ENCODE assay signal across 2 cellular contexts in the genomic region with DNA sequence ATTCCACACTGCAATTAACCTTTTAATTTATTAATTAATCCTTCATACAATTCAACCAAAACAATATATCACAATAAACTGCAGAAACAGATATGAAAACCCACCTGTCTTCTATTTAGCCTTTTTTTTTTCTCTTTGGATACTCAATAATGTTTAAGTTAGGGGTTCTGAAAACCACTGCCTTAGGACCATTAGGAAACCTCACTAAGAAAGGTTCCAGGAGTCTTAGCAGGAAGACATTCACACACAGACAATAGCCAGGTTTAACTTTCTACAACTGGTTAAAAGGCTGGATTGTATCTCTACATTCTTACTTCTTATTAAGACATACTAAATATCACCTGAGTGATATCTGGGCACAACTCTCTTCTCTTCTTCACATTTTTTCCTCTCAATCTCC.
TF ChIP-seq lines count a peak whose summit lies in the region.

No MANE protein-coding gene starts in this region.

TF ChIP-seq in HepG2, 621 proteins besides CTCF, POLR2A, EP300 and RAD21 (continued from another document):
- TF ChIP-seq, protein P1, sequence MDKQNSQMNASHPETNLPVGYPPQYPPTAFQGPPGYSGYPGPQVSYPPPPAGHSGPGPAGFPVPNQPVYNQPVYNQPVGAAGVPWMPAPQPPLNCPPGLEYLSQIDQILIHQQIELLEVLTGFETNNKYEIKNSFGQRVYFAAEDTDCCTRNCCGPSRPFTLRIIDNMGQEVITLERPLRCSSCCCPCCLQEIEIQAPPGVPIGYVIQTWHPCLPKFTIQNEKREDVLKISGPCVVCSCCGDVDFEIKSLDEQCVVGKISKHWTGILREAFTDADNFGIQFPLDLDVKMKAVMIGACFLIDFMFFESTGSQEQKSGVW (CRISPR knock-in tag; IDR thresholded peaks at IDR 0.05; ENCODE audit: borderline replicate concordance), result no peak
- TF ChIP-seq ZNF260 (CRISPR knock-in tag; IDR thresholded peaks at IDR 0.05; ENCODE audit: borderline replicate concordance, low read depth) (no peak), KMT2B (CRISPR knock-in tag; IDR thresholded peaks at IDR 0.05) (no peak), ERF (CRISPR knock-in tag; IDR thresholded peaks at IDR 0.05) (peak; percentile 26; the same call in 1 of the 2 replicates), RCOR2 (CRISPR knock-in tag; IDR thresholded peaks at IDR 0.05) (no peak), CHD4 (IDR thresholded peaks at IDR 0.05; ENCODE audit: borderline replicate concordance, low read length) (no peak), MTA3 (CRISPR knock-in tag; IDR thresholded peaks at IDR 0.05) (no peak), TSC22D2 (CRISPR knock-in tag; IDR thresholded peaks at IDR 0.05; ENCODE audit: borderline replicate concordance) (no peak), ZSCAN29 (CRISPR knock-in tag; conservative IDR thresholded peaks at IDR 0.05) (no peak), PHF21A (CRISPR knock-in tag; IDR thresholded peaks at IDR 0.05) (no peak), ZFP37 (CRISPR knock-in tag; IDR thresholded peaks at IDR 0.05; ENCODE audit: borderline replicate concordance) (no peak), PRMT3 (CRISPR knock-in tag; IDR thresholded peaks at IDR 0.05; ENCODE audit: borderline replicate concordance, low read depth) (no peak), ZNF720 (CRISPR knock-in tag; IDR thresholded peaks at IDR 0.05) (no peak), KLF16 (CRISPR knock-in tag; IDR thresholded peaks at IDR 0.05) (peak in 1 of 2 experiments; percentile 19; a peak in 1 of 4 replicates), HDAC2 (CRISPR knock-in tag; IDR thresholded peaks at IDR 0.05) (no peak), SMAD3 (CRISPR knock-in tag; IDR thresholded peaks at IDR 0.05) (0 out of 2 replicates have a peak, but pooled peaks have one; percentile 19), AKAP8 (CRISPR knock-in tag; IDR thresholded peaks at IDR 0.05) (no peak), MXD4 (CRISPR knock-in tag; IDR thresholded peaks at IDR 0.05) (no peak), FOSL2 (CRISPR knock-in tag; IDR thresholded peaks at IDR 0.05) (no peak), SALL2 (CRISPR knock-in tag; IDR thresholded peaks at IDR 0.05) (no peak)
- TF ChIP-seq, protein P2, sequence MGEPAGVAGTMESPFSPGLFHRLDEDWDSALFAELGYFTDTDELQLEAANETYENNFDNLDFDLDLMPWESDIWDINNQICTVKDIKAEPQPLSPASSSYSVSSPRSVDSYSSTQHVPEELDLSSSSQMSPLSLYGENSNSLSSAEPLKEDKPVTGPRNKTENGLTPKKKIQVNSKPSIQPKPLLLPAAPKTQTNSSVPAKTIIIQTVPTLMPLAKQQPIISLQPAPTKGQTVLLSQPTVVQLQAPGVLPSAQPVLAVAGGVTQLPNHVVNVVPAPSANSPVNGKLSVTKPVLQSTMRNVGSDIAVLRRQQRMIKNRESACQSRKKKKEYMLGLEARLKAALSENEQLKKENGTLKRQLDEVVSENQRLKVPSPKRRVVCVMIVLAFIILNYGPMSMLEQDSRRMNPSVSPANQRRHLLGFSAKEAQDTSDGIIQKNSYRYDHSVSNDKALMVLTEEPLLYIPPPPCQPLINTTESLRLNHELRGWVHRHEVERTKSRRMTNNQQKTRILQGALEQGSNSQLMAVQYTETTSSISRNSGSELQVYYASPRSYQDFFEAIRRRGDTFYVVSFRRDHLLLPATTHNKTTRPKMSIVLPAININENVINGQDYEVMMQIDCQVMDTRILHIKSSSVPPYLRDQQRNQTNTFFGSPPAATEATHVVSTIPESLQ (CRISPR knock-in tag; conservative IDR thresholded peaks at IDR 0.05), result 0 out of 2 replicates have a peak, but pooled peaks have one; percentile 54
- TF ChIP-seq, protein P3, sequence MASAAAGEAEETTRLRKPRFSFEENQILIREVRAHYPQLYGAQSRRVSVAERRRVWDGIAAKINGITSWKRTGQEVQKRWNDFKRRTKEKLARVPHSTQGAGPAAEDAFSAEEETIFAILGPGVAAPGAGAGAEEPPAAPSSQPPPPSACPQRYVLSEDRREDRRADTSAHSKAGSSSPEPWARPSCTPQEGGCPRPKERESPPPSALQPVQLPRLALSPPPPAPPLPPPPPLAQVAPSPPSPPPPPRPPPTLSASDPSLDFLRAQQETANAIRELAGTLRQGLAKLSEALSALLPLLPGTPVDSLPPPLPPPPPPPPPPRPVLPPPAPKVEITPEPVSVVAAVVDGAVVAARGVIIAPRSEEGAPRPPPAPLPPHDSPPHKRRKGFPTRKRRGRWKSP (CRISPR knock-in tag; IDR thresholded peaks at IDR 0.05), result no peak; the same call in 1 of the 2 replicates
- TF ChIP-seq, protein P4, sequence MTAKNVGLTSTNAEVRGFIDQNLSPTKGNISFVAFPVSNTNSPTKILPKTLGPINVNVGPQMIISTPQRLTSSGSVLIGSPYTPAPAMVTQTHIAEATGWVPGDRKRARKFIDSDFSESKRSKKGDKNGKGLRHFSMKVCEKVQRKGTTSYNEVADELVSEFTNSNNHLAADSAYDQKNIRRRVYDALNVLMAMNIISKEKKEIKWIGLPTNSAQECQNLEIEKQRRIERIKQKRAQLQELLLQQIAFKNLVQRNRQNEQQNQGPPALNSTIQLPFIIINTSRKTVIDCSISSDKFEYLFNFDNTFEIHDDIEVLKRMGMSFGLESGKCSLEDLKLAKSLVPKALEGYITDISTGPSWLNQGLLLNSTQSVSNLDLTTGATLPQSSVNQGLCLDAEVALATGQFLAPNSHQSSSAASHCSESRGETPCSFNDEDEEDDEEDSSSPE (CRISPR knock-in tag; IDR thresholded peaks at IDR 0.05), result no peak
- TF ChIP-seq, protein P5, sequence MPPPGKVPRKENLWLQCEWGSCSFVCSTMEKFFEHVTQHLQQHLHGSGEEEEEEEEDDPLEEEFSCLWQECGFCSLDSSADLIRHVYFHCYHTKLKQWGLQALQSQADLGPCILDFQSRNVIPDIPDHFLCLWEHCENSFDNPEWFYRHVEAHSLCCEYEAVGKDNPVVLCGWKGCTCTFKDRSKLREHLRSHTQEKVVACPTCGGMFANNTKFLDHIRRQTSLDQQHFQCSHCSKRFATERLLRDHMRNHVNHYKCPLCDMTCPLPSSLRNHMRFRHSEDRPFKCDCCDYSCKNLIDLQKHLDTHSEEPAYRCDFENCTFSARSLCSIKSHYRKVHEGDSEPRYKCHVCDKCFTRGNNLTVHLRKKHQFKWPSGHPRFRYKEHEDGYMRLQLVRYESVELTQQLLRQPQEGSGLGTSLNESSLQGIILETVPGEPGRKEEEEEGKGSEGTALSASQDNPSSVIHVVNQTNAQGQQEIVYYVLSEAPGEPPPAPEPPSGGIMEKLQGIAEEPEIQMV (CRISPR knock-in tag; IDR thresholded peaks at IDR 0.05; ENCODE audit: low read depth), result no peak
- TF ChIP-seq, protein P6, sequence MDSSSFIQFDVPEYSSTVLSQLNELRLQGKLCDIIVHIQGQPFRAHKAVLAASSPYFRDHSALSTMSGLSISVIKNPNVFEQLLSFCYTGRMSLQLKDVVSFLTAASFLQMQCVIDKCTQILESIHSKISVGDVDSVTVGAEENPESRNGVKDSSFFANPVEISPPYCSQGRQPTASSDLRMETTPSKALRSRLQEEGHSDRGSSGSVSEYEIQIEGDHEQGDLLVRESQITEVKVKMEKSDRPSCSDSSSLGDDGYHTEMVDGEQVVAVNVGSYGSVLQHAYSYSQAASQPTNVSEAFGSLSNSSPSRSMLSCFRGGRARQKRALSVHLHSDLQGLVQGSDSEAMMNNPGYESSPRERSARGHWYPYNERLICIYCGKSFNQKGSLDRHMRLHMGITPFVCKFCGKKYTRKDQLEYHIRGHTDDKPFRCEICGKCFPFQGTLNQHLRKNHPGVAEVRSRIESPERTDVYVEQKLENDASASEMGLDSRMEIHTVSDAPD (CRISPR knock-in tag; IDR thresholded peaks at IDR 0.05), result no peak

TF ChIP-seq in WTC11, 78 proteins besides CTCF, POLR2A, EP300 and RAD21 (continued from another document):
- TF ChIP-seq, protein P2 (CRISPR knock-in tag; IDR thresholded peaks at IDR 0.05), result no peak
- TF ChIP-seq ZNF138 (CRISPR knock-in tag; conservative IDR thresholded peaks at IDR 0.05), result no peak
- no peak for TF ChIP-seq MXD4 (CRISPR knock-in tag; IDR thresholded peaks at IDR 0.05; ENCODE audit: borderline replicate concordance)
TF ChIP-seq in WTC11: peak in this region for 0.
